ENCODE assay signal across 10 cellular contexts in genomic region chr17:50152736-50153135, GRCh38. TPM values are rescaled to one million over a fixed set of nuclear protein-coding genes. Genes with fewer than 3 reads are reported as not detected.
DNase-seq lines count a peak whose midpoint lies in the region; ATAC-seq and TF ChIP-seq lines count a peak whose summit lies in the region.
"Had no signal": no experiment of that assay in that cellular context is flagged by ENCODE, and none has a peak within 500 bp of the region (broad histone marks: within the 10 kb centered on the region; RNA-seq: fewer than 3 reads in every experiment).

No MANE protein-coding gene starts in this region.

- DNase-seq in CD8-positive, alpha-beta memory T cell, result no peak
- DNase-seq in RWPE1 (ENCODE audit: low spot score), result no peak
- DNase-seq in foreskin fibroblast, result no peak
- DNase-seq in gastrocnemius medialis, result no peak
- no peak for DNase-seq in T-helper 9 cell
- DNase-seq in ecto neural progenitor cell (ENCODE audit: low spot score), result no peak
- no peak for DNase-seq in GM03348 (ENCODE audit: low spot score)
- no peak for DNase-seq in NCI-H2196 treated with DMSO at 0.1 percent for 48 hours (lab: John Stamatoyannopoulos, UW; ENCODE audit: unreplicated experiment)

- H3K36me3 ChIP-seq in CD8-positive, alpha-beta memory T cell (ENCODE audit: insufficient read depth, low read length), result no peaks in the 10 kb centered on the region
- H3K36me3 ChIP-seq in gastrocnemius medialis, result no peaks in the 10 kb centered on the region

- no peak for TF ChIP-seq POLR2A in gastrocnemius medialis (IDR thresholded peaks at IDR 0.05)

- H3K36me3 Mint-ChIP-seq in CD8-positive, alpha-beta memory T cell, result peaks cover 0 to 5% (median 0%) of the 10 kb centered on the region in 3 donors

- H3K27ac ChIP-seq in CD8-positive, alpha-beta memory T cell (ENCODE audit: low read depth, low read length), result peak overlapping the region; percentile 40
- H3K27ac ChIP-seq in RWPE1, result peak overlapping the region; percentile 98
- H3K27ac ChIP-seq in gastrocnemius medialis, result peak overlapping the region; percentile 85 to 93 (median 91)

- no peaks in the 10 kb centered on the region for H3K9me3 ChIP-seq in CD8-positive, alpha-beta memory T cell (ENCODE audit: low read length)
- no peaks in the 10 kb centered on the region for H3K9me3 ChIP-seq in gastrocnemius medialis

- peaks cover 16 to 28% (median 20%) of the 10 kb centered on the region in 3 donors for H3K4me1 Mint-ChIP-seq in CD8-positive, alpha-beta memory T cell

- POLR2A ChIA-PET in CD8-positive, alpha-beta memory T cell (lab: Charles Lee), result interaction anchor here (1.5 to 1.7 kb wide), 3 partner anchors 8 to 58 kb away, joined by 4 to 6 read pairs (median 5); partner anchors contain the start of gene PDK2
- POLR2A ChIA-PET in RWPE1 (lab: Yijun Ruan, JAX; ENCODE audit: low non-redundant PET), result no interaction called here

- peak overlapping the region in 7 of 8 donors; percentile 43 to 96 (median 91) for H3K27ac Mint-ChIP-seq in CD8-positive, alpha-beta memory T cell

- in situ Hi-C loops in gastrocnemius medialis (cut with MboI; ENCODE audit: low sequenced_read_pairs in 4 of 4), result no loop called here

- no peak for ATAC-seq in gastrocnemius medialis

- intact Hi-C loops in gastrocnemius medialis (cut with DNase I; ENCODE audit: low total_unique reads), result no loop called here

- peaks cover 41% of the 10 kb centered on the region for H3K4me1 ChIP-seq in CD8-positive, alpha-beta memory T cell (ENCODE audit: insufficient read depth, low read length)
- peaks cover 42 to 50% of the 10 kb centered on the region in 2 donors for H3K4me1 ChIP-seq in gastrocnemius medialis

- H3K9me3 Mint-ChIP-seq in CD8-positive, alpha-beta memory T cell, result no peaks in the 10 kb centered on the region

- no peak for TF ChIP-seq CTCF in RWPE1 (conservative IDR thresholded peaks at IDR 0.05; ENCODE audit: low read depth)
- no peak for TF ChIP-seq CTCF in foreskin fibroblast (IDR thresholded peaks at IDR 0.05; ENCODE audit: low read depth, low read length)
- TF ChIP-seq CTCF in gastrocnemius medialis (IDR thresholded peaks at IDR 0.05 in 4 of 5, conservative IDR thresholded peaks at IDR 0.05 in 1 of 5), result no peak

- H3K27me3 Mint-ChIP-seq in CD8-positive, alpha-beta memory T cell, result peaks cover 0 to 3% of the 10 kb centered on the region in 2 donors

- H3K4me3 ChIP-seq in CD8-positive, alpha-beta memory T cell (ENCODE audit: low read length), result no peak overlapping the region
- peak overlapping the region; percentile 69 to 79 for H3K4me3 ChIP-seq in foreskin fibroblast (ENCODE audit: low read depth in 1 of 2, low read length in 2 of 2)
- H3K4me3 ChIP-seq in gastrocnemius medialis, result peak overlapping the region in 1 of 4 donors; percentile 79

- H3K4me3 Mint-ChIP-seq in CD8-positive, alpha-beta memory T cell, result peak overlapping the region in 3 of 7 donors; percentile 87 to 100 (median 95)

- CTCF ChIA-PET in CD8-positive, alpha-beta memory T cell (lab: Charles Lee), result interaction anchor here (0.7 to 6.1 kb wide), 11 partner anchors 9 to 203 kb away, joined by 3 to 56 read pairs (median 5); partner anchors contain the start of genes PDK2 and SGCA
- CTCF ChIA-PET in RWPE1 (lab: Yijun Ruan, JAX), result interaction anchor here (0.6 to 2.1 kb wide), 5 partner anchors 9 to 59 kb away, joined by 3 to 12 read pairs (median 4); no protein-coding TSS in a partner anchor

- H3K27me3 ChIP-seq in CD8-positive, alpha-beta memory T cell (ENCODE audit: insufficient read depth, low read length, poor library complexity, severe bottlenecking), result no peaks in the 10 kb centered on the region
- no peaks in the 10 kb centered on the region for H3K27me3 ChIP-seq in gastrocnemius medialis

RNA-seq across cellular contexts. Expression of gene PPP1R9B, which starts 2.3 kb away (rescaled TPM):
- total RNA-seq in CD8-positive, alpha-beta memory T cell, result 10 to 100 TPM; 86.9 to 89.0 TPM
- polyA plus RNA-seq in CD8-positive, alpha-beta memory T cell, result 1.7 TPM
- total RNA-seq in gastrocnemius medialis, result 10 to 100 TPM in 2 of 4 donors, 1 to 10 TPM in 2; 4.7 to 18.8 (median 11.0) TPM

RNA-seq across cellular contexts. Expression of gene SGCA, which starts 13.1 kb away (rescaled TPM):
- total RNA-seq in CD8-positive, alpha-beta memory T cell, result under 1 TPM in 1 of 2 experiments, not detected in 1; 0.31 TPM
- polyA plus RNA-seq in CD8-positive, alpha-beta memory T cell, result not detected
- total RNA-seq in gastrocnemius medialis, result 100 to 1,000 TPM; 227 to 385 (median 292) TPM
- total RNA-seq: bronchial epithelial cell, kidney epithelial cell had no signal

RNA-seq across cellular contexts. Expression of gene SAMD14, which starts 22.8 kb away (rescaled TPM):
- 1 to 10 TPM in 1 of 2 experiments, under 1 TPM in 1; 0.92 to 1.3 TPM for total RNA-seq in CD8-positive, alpha-beta memory T cell
- not detected for polyA plus RNA-seq in CD8-positive, alpha-beta memory T cell
- total RNA-seq in gastrocnemius medialis, result 1 to 10 TPM in 1 of 4 donors, under 1 TPM in 2, not detected in 1; 0.04 to 3.8 (median 0.31) TPM

RNA-seq across cellular contexts. Expression of gene COL1A1, which starts 48.7 kb away (rescaled TPM):
- under 1 TPM; 0.39 to 0.42 TPM for total RNA-seq in CD8-positive, alpha-beta memory T cell
- polyA plus RNA-seq in CD8-positive, alpha-beta memory T cell, result not detected
- total RNA-seq in gastrocnemius medialis, result 1 to 10 TPM; 1.7 to 9.5 (median 5.1) TPM

RNA-seq across cellular contexts. Expression of gene PDK2, which starts 57.6 kb away (rescaled TPM):
- 10 to 100 TPM; 19.5 to 22.4 TPM for total RNA-seq in CD8-positive, alpha-beta memory T cell
- polyA plus RNA-seq in CD8-positive, alpha-beta memory T cell, result 41.2 TPM
- 100 to 1,000 TPM; 111 to 335 (median 124) TPM for total RNA-seq in gastrocnemius medialis

Comparison
In these comparisons a context has a peak if more than half of its experiments do, and no peak if none do; other contexts are left out.
1. H3K27ac ChIP-seq: peak in every context shown above with its lines; median percentile 98 in RWPE1; 91 in gastrocnemius medialis; 40 in CD8-positive, alpha-beta memory T cell.
2. RNA of gene PPP1R9B, which starts 2.3 kb away (total RNA-seq): 86.9 to 89.0 TPM in CD8-positive, alpha-beta memory T cell; 4.7 to 18.8 TPM in gastrocnemius medialis; every median in the first group is over 4 times any median in the second.
3. RNA of gene SGCA, which starts 13.1 kb away (total RNA-seq): 227 to 385 TPM in gastrocnemius medialis; 0.31 TPM in CD8-positive, alpha-beta memory T cell; every median in the first group is over 100 times any median in the second.